ENCODE assay signal across 10 cellular contexts in the genomic region with DNA sequence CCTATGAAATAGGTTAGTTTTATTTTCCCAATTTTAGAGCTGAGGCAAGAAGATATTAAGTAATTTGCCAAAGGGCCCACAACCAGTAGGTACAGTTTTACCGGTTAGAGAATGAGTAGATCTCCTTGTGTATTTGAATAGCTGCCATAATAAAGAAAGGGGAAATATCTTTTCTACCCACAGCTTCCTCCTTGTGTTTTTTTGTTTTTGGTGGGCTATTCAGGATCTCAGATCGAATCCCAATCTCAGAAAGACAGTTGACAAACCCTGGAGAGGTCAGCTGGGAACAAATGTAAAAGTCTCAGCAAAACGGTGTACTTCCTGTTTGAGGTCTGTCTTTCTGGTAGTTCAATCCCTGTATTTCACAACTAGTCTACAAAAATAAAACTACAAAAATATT. TPM values are rescaled to one million over a fixed set of nuclear protein-coding genes. Genes with fewer than 3 reads are reported as not detected.
DNase-seq lines count a peak whose midpoint lies in the region; ATAC-seq, FAIRE-seq and TF ChIP-seq lines count a peak whose summit lies in the region.
"Had no signal": no experiment of that assay in that cellular context is flagged by ENCODE, and none has a peak within 500 bp of the region (broad histone marks: within the 10 kb centered on the region; RNA-seq: fewer than 3 reads in every experiment).

No MANE protein-coding gene starts in this region.

- H3K4me1 Mint-ChIP-seq in T-helper 17 cell: peaks cover 10% of the 10 kb centered on the region

- no peak for TF ChIP-seq CTCF in DOHH2 (IDR thresholded peaks at IDR 0.05; ENCODE audit: low read depth, low read length, poor library complexity, severe bottlenecking)
- TF ChIP-seq CTCF in lung (IDR thresholded peaks at IDR 0.05; ENCODE audit: control extremely low read depth, extremely low read depth): no peak

- H3K4me3 ChIP-seq in DOHH2 (ENCODE audit: low read length) (peak overlapping the region; percentile 55), lung (no peak overlapping the region)

- H3K27ac ChIP-seq in DOHH2 (ENCODE audit: low read depth, low read length): peak overlapping the region; percentile 83
- H3K27ac ChIP-seq in lung (ENCODE audit: low read depth in 1 of 2, low read length in 1 of 2): peak overlapping the region; percentile 51 to 76

- no peaks in the 10 kb centered on the region for H3K36me3 ChIP-seq in DOHH2 (ENCODE audit: control insufficient read depth, low read length)
- H3K36me3 ChIP-seq in lung (ENCODE audit: control insufficient read depth in 2 of 2, insufficient read depth in 2 of 2, low read length in 2 of 2): no peaks in the 10 kb centered on the region

- H3K9me3 ChIP-seq in DOHH2 (ENCODE audit: control insufficient read depth, insufficient read depth, low read length): no peaks in the 10 kb centered on the region
- no peaks in the 10 kb centered on the region for H3K9me3 ChIP-seq in T-helper 17 cell (ENCODE audit: control insufficient read depth, low read length, poor library complexity, severe bottlenecking)
- no peaks in the 10 kb centered on the region for H3K9me3 ChIP-seq in lung (ENCODE audit: control insufficient read depth in 2 of 2, insufficient read depth in 1 of 2, low read length in 1 of 2)

- TF ChIP-seq POLR2A in H54 (IDR thresholded peaks at IDR 0.05; ENCODE audit: low read depth, low read length): no peak

- H3K9me2 ChIP-seq in DOHH2 (replicated peaks; ENCODE audit: control insufficient read depth, low read length): no peaks in the 10 kb centered on the region

- no peak for DNase-seq in T-helper 17 cell
- no peak for DNase-seq in lung (ENCODE audit: low spot score)
- no peak for DNase-seq in H54 (ENCODE audit: insufficient read length, low spot score)
- no peak for DNase-seq in DMS 273 (lab: John Stamatoyannopoulos, UW; ENCODE audit: unreplicated experiment)
- DNase-seq in UCSD-AML1 (lab: John Stamatoyannopoulos, UW; ENCODE audit: unreplicated experiment): no peak
- DNase-seq: NCI-H226 had no signal

- H3K27me3 ChIP-seq in DOHH2 (ENCODE audit: control insufficient read depth, low read length) (no peaks in the 10 kb centered on the region), lung (ENCODE audit: control insufficient read depth, insufficient read depth) (no peaks in the 10 kb centered on the region)

- H3F3A ChIP-seq in DOHH2 (ENCODE audit: control insufficient read depth, insufficient read depth): peaks cover 11% of the 10 kb centered on the region

- 0 to 5% methylated on average over 3 of the region's 3 CpGs for WGBS in lung, 2 donors

- H4K20me1 ChIP-seq in DOHH2 (ENCODE audit: control insufficient read depth, insufficient read depth, low read depth, low read length): no peaks in the 10 kb centered on the region

- H3K4me3 Mint-ChIP-seq in T-helper 17 cell: peak overlapping the region; percentile 56

- peak overlapping the region; percentile 76 for H3K27ac Mint-ChIP-seq in T-helper 17 cell

- no peak for FAIRE-seq in H54 (lab: Jason Lieb, UNC)
- FAIRE-seq: astrocyte had no signal

- peak overlapping the region; percentile 89 for H3K4me2 ChIP-seq in DOHH2 (ENCODE audit: low read length)

- H3K4me1 ChIP-seq in DOHH2 (ENCODE audit: control insufficient read depth, low read length) (peaks cover 53% of the 10 kb centered on the region), lung (ENCODE audit: control insufficient read depth in 2 of 2, insufficient read depth in 2 of 2, low read length in 2 of 2) (peaks cover 2 to 3% of the 10 kb centered on the region in 2 donors)

- ATAC-seq in HG02678 (IDR thresholded peaks at IDR 0.05; ENCODE audit: unreplicated experiment): peak; percentile 7
- peak; percentile 27 for ATAC-seq in T-helper 17 cell
- no peak for ATAC-seq in lung (ENCODE audit: insufficient read depth, low FRiP score)
- no peak for ATAC-seq in GM21717 (IDR thresholded peaks at IDR 0.05; ENCODE audit: unreplicated experiment)

- no peaks in the 10 kb centered on the region for H3K27me3 Mint-ChIP-seq in T-helper 17 cell

- H3K36me3 Mint-ChIP-seq in T-helper 17 cell (ENCODE audit: low read depth): no peaks in the 10 kb centered on the region

- peaks cover 75% of the 10 kb centered on the region for H3K79me2 ChIP-seq in DOHH2 (ENCODE audit: control insufficient read depth, low read length)

RNA-seq across cellular contexts. Expression of a gene that starts 11.8 kb away (rescaled TPM):
- total RNA-seq in T-helper 17 cell: 1 to 10 TPM; 2.3 to 4.0 TPM
- total RNA-seq in lung: 10 to 100 TPM; 13.9 to 39.3 TPM
- polyA plus RNA-seq in lung: 10 to 100 TPM; 14.3 to 22.0 TPM

RNA-seq across cellular contexts. Expression of a gene that starts 12.1 kb away (rescaled TPM):
- total RNA-seq in T-helper 17 cell: 10 to 100 TPM; 19.3 to 24.0 TPM
- total RNA-seq in lung: 10 to 100 TPM; 43.2 to 45.0 TPM
- 10 to 100 TPM; 18.2 to 47.0 TPM for polyA plus RNA-seq in lung

RNA-seq across cellular contexts. Expression of a gene that starts 42.2 kb away (rescaled TPM):
- total RNA-seq in T-helper 17 cell (10 to 100 TPM; 20.2 to 22.8 TPM), lung (10 to 100 TPM; 19.0 to 22.8 TPM)
- polyA plus RNA-seq in lung: 10 to 100 TPM; 24.8 to 41.8 TPM

RNA-seq across cellular contexts. Expression of a gene that starts 42.3 kb away (rescaled TPM):
- total RNA-seq in T-helper 17 cell (10 to 100 TPM; 17.0 to 17.8 TPM), lung (10 to 100 TPM; 17.3 to 20.6 TPM)
- 10 to 100 TPM in 1 of 2 donors, 1 to 10 TPM in 1; 7.5 to 17.4 TPM for polyA plus RNA-seq in lung

Comparison
In these comparisons a context has a peak if more than half of its experiments do, and no peak if none do; other contexts are left out.
1. ATAC-seq: peak in HG02678 (single experiment) and T-helper 17 cell (single experiment); none in lung (single experiment) and GM21717 (single experiment).